20 cellular contexts compared by ENCODE assay signal in genomic region chr17:81815646-81815985, GRCh38. TPM values are rescaled to one million over a fixed set of nuclear protein-coding genes. Genes with fewer than 3 reads are reported as not detected.
DNase-seq lines count a peak whose midpoint lies in the region; FAIRE-seq and TF ChIP-seq lines count a peak whose summit lies in the region.
"Had no signal": no experiment of that assay in that cellular context is flagged by ENCODE, and none has a peak within 500 bp of the region (broad histone marks: within the 10 kb centered on the region; RNA-seq: fewer than 3 reads in every experiment).

No MANE protein-coding gene starts in this region.

- TF ChIP-seq POLR2A in GM12891 (IDR thresholded peaks at IDR 0.05; ENCODE audit: low read depth, low read length) = no peak

- no peak overlapping the region for H4K12ac ChIP-seq in trophoblast cell (ENCODE audit: low read depth, low read length)

- H3K14ac ChIP-seq in trophoblast cell (ENCODE audit: low read length) = no peak overlapping the region

- H3K27ac ChIP-seq in trophoblast cell (ENCODE audit: low read depth, low read length) = no peak overlapping the region
- H3K27ac ChIP-seq: GM23248, Peyer's patch, sigmoid colon had no signal

- H4K91ac ChIP-seq in trophoblast cell (ENCODE audit: low read depth, low read length) = no peak overlapping the region

- no peak overlapping the region for H2AFZ ChIP-seq in trophoblast cell (ENCODE audit: insufficient read depth, low read length, poor library complexity)
- H2AFZ ChIP-seq: GM23248 had no signal

- no peak overlapping the region for H3K18ac ChIP-seq in trophoblast cell (ENCODE audit: low read length)

- H2BK5ac ChIP-seq in trophoblast cell (ENCODE audit: low read depth, low read length, poor library complexity) = no peak overlapping the region

- H3K79me1 ChIP-seq in trophoblast cell (ENCODE audit: low read length) = no peaks in the 10 kb centered on the region

- no peak overlapping the region for H2BK120ac ChIP-seq in trophoblast cell (ENCODE audit: insufficient read depth, low read length, poor library complexity)

- H2BK12ac ChIP-seq in trophoblast cell (ENCODE audit: low read length) = no peak overlapping the region

- no peak overlapping the region for H3K23ac ChIP-seq in trophoblast cell (ENCODE audit: low read length)

- no peak overlapping the region for H4K8ac ChIP-seq in trophoblast cell (ENCODE audit: low read depth, low read length)

- H3K4me3 ChIP-seq in iPS-15b (ENCODE audit: low read depth, low read length) = no peak overlapping the region
- H3K4me3 ChIP-seq in trophoblast cell (ENCODE audit: low read depth, low read length) = no peak overlapping the region
- H3K4me3 ChIP-seq: GM23248, Peyer's patch, sigmoid colon had no signal

- WGBS in trophoblast cell (ENCODE audit: extremely low coverage, insufficient coverage, insufficient read length) = no CpG with 5 or more reads among the region's 2 CpGs

- H3K36me3 ChIP-seq in iPS-15b (ENCODE audit: control insufficient read depth, insufficient read depth, low read length) (no peaks in the 10 kb centered on the region), trophoblast cell (ENCODE audit: control insufficient read depth in 1 of 2, insufficient read depth in 2 of 2, low read length in 2 of 2) (no peaks in the 10 kb centered on the region)
- H3K36me3 ChIP-seq: Peyer's patch, sigmoid colon had no signal

- DNase-seq in NCI-H69 (lab: John Stamatoyannopoulos, UW) = peak; percentile 47
- DNase-seq in trophoblast cell = no peak
- no peak for DNase-seq in DMS153 treated with DMSO at 0.1 percent for 48 hours (lab: John Stamatoyannopoulos, UW; ENCODE audit: unreplicated experiment)
- no peak for DNase-seq in GM12891 (ENCODE audit: insufficient read length, low spot score)
- DNase-seq in NCI-H1417 treated with DMSO at 0.1 percent for 48 hours (lab: John Stamatoyannopoulos, UW) = no peak
- DNase-seq: activated CD4-positive, alpha-beta T cell treated with anti-CD3 and anti-CD28 coated beads for 48 hours; anterior cingulate cortex; dermis blood vessel endothelial cell; EL; GM23248; Kasumi-1; left cardiac atrium; NCI-H1048; NCI-H1930; nephron progenitor cell; Peyer's patch; posterior cingulate gyrus; sigmoid colon had no signal

- H3K4ac ChIP-seq in trophoblast cell (ENCODE audit: low read depth, low read length) = no peak overlapping the region

- H3K27me3 ChIP-seq in iPS-15b (ENCODE audit: control insufficient read depth, insufficient read depth, low read length) (no peaks in the 10 kb centered on the region), trophoblast cell (ENCODE audit: insufficient read depth, low read length) (no peaks in the 10 kb centered on the region)
- H3K27me3 ChIP-seq: Peyer's patch had no signal

- H3K9me3 ChIP-seq in iPS-15b (ENCODE audit: control insufficient read depth, insufficient read depth, low read length) (no peaks in the 10 kb centered on the region), trophoblast cell (ENCODE audit: insufficient read depth, low read depth, low read length) (peaks cover 9% of the 10 kb centered on the region)
- H3K9me3 ChIP-seq: Peyer's patch, sigmoid colon had no signal

- no peaks in the 10 kb centered on the region for H3K79me2 ChIP-seq in trophoblast cell (ENCODE audit: control insufficient read depth, insufficient read depth, low read length, poor library complexity)

- no peak for FAIRE-seq in GM12891 (lab: Jason Lieb, UNC)
- FAIRE-seq: endothelial cell of umbilical vein had no signal

- H3K4me2 ChIP-seq in trophoblast cell (ENCODE audit: low read length) = no peak overlapping the region

- H3K9ac ChIP-seq in iPS-15b (ENCODE audit: low read depth, low read length) = peak overlapping the region; percentile 37
- H3K9ac ChIP-seq in trophoblast cell (ENCODE audit: low read length) = peak overlapping the region; percentile 58
- H3K9ac ChIP-seq: GM23248 had no signal

- no peak overlapping the region for H2AK5ac ChIP-seq in trophoblast cell (ENCODE audit: low read length)

- H3K4me1 ChIP-seq in iPS-15b (ENCODE audit: control insufficient read depth, insufficient read depth, low read length) = peaks cover 5% of the 10 kb centered on the region
- no peaks in the 10 kb centered on the region for H3K4me1 ChIP-seq in trophoblast cell (ENCODE audit: control insufficient read depth in 1 of 2, insufficient read depth in 2 of 2, low read length in 2 of 2)
- H3K4me1 ChIP-seq: Peyer's patch, sigmoid colon had no signal

TF ChIP-seq in GM12891, 5 proteins besides CTCF, POLR2A, EP300 and RAD21:
- TF ChIP-seq SPI1 (IDR thresholded peaks at IDR 0.05; ENCODE audit: low read depth, low read length) (no peak), POLR2AphosphoS5 (IDR thresholded peaks at IDR 0.05; ENCODE audit: low read depth, low read length) (no peak), TAF1 (IDR thresholded peaks at IDR 0.05; ENCODE audit: low read depth, low read length) (no peak), POU2F2 (IDR thresholded peaks at IDR 0.05; ENCODE audit: low read depth, low read length) (no peak), PAX5 (IDR thresholded peaks at IDR 0.05; ENCODE audit: insufficient read depth, low read length, severe bottlenecking) (no peak)

RNA-seq across cellular contexts. Expression of gene GCGR, which starts 11.7 kb away (rescaled TPM):
- polyA plus RNA-seq in trophoblast cell (2013) = 0.04 and 0.07 TPM in 2 replicates
- polyA plus RNA-seq in GM12891 (2012; ENCODE audit: low read depth, missing spikeins) = not detected
- polyA plus RNA-seq: endothelial cell of umbilical vein, GM23248 had no signal

RNA-seq across cellular contexts. Expression of gene MCRIP1, which starts 17.5 kb away (rescaled TPM):
- 120 and 125 TPM in 2 replicates for polyA plus RNA-seq in trophoblast cell (2013)
- 42.9 TPM for polyA plus RNA-seq in GM12891 (2012; ENCODE audit: low read depth, missing spikeins)

RNA-seq across cellular contexts. Expression of gene PPP1R27, which starts 19.2 kb away (rescaled TPM):
- 0.33 and 0.43 TPM in 2 replicates for polyA plus RNA-seq in trophoblast cell (2013)
- 2.4 TPM for polyA plus RNA-seq in GM12891 (2012; ENCODE audit: low read depth, missing spikeins)
- polyA plus RNA-seq: endothelial cell of umbilical vein, GM23248 had no signal

RNA-seq across cellular contexts. Expression of gene P4HB, which starts 44.7 kb away (rescaled TPM):
- 2,115 and 2,196 TPM in 2 replicates for polyA plus RNA-seq in trophoblast cell (2013)
- polyA plus RNA-seq in GM12891 (2012; ENCODE audit: low read depth, missing spikeins) = 414 TPM

RNA-seq across cellular contexts. Expression of gene ARHGDIA, which starts 55.5 kb away (rescaled TPM):
- polyA plus RNA-seq in trophoblast cell (2013) = 397 and 403 TPM in 2 replicates
- polyA plus RNA-seq in GM12891 (2012; ENCODE audit: low read depth, missing spikeins) = 203 TPM
